ENCODE assay signal across 8 cellular contexts in the genomic region with DNA sequence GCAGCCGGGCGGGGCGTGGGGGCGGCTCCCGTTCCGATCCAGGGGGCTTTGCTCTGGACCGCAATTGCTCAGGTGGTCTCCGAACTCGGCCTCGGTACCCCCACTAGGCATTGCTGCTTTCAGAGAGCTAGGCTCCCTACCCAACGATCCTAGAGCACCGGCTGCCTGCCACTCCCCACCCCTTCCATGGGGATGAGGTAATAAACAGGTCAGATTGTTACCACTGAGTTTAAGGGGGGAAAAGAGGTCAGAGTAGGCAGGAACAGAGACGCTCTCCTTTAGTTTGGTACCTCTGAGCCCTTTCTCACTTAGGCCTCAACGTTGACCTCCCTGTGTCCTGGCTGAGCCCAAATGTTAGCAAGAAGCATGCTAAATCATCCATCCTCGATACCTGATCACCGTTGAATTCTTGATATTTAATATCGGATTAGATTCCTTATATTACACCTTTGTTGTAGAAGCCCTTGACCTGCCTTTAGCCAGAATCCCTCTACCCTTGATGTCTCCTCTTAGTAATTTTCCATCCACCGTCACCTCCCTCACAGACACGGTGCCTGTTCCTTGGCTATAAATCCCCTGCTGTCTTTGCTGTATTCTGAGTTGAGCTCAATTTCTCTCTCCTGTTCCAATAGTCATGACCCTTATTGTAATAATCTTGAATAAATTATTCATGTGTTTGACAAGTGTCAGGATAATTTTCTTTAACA. TPM values are rescaled to one million over a fixed set of nuclear protein-coding genes. Genes with fewer than 3 reads are reported as not detected.
DNase-seq lines count a peak whose midpoint lies in the region; ATAC-seq, FAIRE-seq and TF ChIP-seq lines count a peak whose summit lies in the region.

No MANE protein-coding gene starts in this region.

- peak; percentile 9 for ATAC-seq in HG03025 (IDR thresholded peaks at IDR 0.05; ENCODE audit: low FRiP score, unreplicated experiment)
- ATAC-seq in Right ventricle myocardium superior (ENCODE audit: poor library complexity) = peak; percentile 24

- TF ChIP-seq CTCF in WERI-Rb-1 (IDR thresholded peaks at IDR 0.05; ENCODE audit: low read depth, low read length) (no peak), progenitor cell of endocrine pancreas (IDR thresholded peaks at IDR 0.05; ENCODE audit: unreplicated experiment) (no peak)

- DNase-seq in NCI-H524 (lab: John Stamatoyannopoulos, UW) (peak; percentile 44 to 47), NCI-H524 treated with DMSO at 0.1 percent for 48 hours (lab: John Stamatoyannopoulos, UW) (no peak), WERI-Rb-1 (no peak), Right ventricle myocardium superior (no peak), progenitor cell of endocrine pancreas (ENCODE audit: low spot score, unreplicated experiment) (no peak), H54 (ENCODE audit: insufficient read length, low spot score) (no peak), SKM-1 (lab: John Stamatoyannopoulos, UW; ENCODE audit: unreplicated experiment) (no peak)

- no peaks in the 10 kb centered on the region for H3K9me3 ChIP-seq in WERI-Rb-1 (ENCODE audit: severe bottlenecking)

- TF ChIP-seq POLR2A in H54 (IDR thresholded peaks at IDR 0.05; ENCODE audit: low read depth, low read length) = no peak

- H3K27ac Mint-ChIP-seq in progenitor cell of endocrine pancreas = peak overlapping the region; percentile 44

- FAIRE-seq in H54 (lab: Jason Lieb, UNC) = no peak

- H3K4me3 ChIP-seq in WERI-Rb-1 (ENCODE audit: low read depth, low read length) = peak overlapping the region; percentile 91

- peak overlapping the region; percentile 85 for H3K4me3 Mint-ChIP-seq in progenitor cell of endocrine pancreas (ENCODE audit: low read depth)

- H3K36me3 Mint-ChIP-seq in progenitor cell of endocrine pancreas (ENCODE audit: insufficient read depth) = peaks cover 2% of the 10 kb centered on the region

- no peaks in the 10 kb centered on the region; the same call in 1 of the 2 replicates for H3K36me3 ChIP-seq in WERI-Rb-1

- H3K27ac ChIP-seq in WERI-Rb-1 = peak overlapping the region; percentile 92

- no peaks in the 10 kb centered on the region for H3K27me3 ChIP-seq in WERI-Rb-1 (ENCODE audit: insufficient read depth, low read depth, severe bottlenecking)

- no peaks in the 10 kb centered on the region for H3K9me3 Mint-ChIP-seq in progenitor cell of endocrine pancreas (ENCODE audit: low read depth)

- H3K4me1 Mint-ChIP-seq in progenitor cell of endocrine pancreas (ENCODE audit: low read depth) = peaks cover 13% of the 10 kb centered on the region

- intact Hi-C loops in Right ventricle myocardium superior (cut with DNase I) = loop anchor here (5.0 to 10.0 kb wide), 2 partner anchors 42 to 149 kb away; no protein-coding TSS in a partner anchor

- H3K27me3 Mint-ChIP-seq in progenitor cell of endocrine pancreas = peaks cover 8% of the 10 kb centered on the region

RNA-seq across cellular contexts. Expression of gene PLPP1, which starts 0.6 kb away (rescaled TPM):
- total RNA-seq in Right ventricle myocardium superior (75.9 TPM), progenitor cell of endocrine pancreas (7.9 and 10.6 TPM in 2 replicates)

Comparison
In these comparisons a context has a peak if more than half of its experiments do, and no peak if none do; other contexts are left out.
1. DNase-seq: peak in NCI-H524 (2 of 2); none in NCI-H524 treated with DMSO at 0.1 percent for 48 hours (single experiment), WERI-Rb-1 (single experiment), Right ventricle myocardium superior (single experiment), progenitor cell of endocrine pancreas (single experiment), H54 (single experiment) and SKM-1 (single experiment).